In the genomic region with DNA sequence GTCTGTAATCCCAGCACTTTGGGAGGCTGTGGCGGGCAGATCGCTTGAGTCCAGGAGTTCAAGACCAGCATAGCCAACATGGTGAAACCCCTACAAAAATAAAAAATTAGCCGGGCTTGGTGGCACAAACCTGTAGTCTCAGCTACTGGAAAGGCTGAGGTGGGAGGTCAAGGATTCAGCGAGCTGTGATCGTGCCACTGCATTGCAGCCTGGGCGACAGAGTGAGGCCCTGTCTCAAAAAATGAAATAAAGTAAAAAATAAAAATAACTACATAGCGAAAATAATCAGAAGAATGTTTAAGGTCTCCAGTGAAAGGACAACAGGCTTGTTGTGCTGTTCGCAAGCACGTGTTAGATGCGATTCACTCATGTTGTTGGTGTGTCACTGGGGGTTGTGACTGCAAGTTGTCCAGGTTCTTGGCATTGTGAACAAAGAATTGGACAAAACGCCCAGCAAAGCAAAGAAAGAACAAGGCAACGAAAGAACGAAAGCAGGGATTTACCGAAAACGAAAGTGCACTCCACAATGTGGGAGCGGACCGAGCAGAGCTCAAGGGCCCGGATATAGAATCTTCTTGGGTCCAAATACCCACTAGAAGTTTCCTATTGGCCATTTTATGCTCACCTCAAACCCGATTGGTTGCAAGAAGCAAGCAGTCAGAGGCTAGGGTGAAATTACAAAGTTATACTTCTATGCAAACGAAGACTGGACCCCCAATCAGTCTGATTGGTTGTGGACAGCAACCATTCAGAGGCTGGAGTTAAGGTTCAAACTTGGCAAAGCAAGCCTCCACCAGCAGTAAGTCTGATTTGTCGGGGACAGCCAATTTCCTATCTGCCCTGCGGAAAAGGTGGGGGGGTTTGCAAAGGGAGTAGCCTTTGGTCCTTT, we compare ENCODE assay signal across 1 cellular context.
TF ChIP-seq lines count a peak whose summit lies in the region.

No MANE protein-coding gene starts in this region.

TF ChIP-seq in GM12878, 131 proteins besides CTCF, POLR2A, EP300 and RAD21 (continued from another document and continues in another):
- TF ChIP-seq, protein P1, sequence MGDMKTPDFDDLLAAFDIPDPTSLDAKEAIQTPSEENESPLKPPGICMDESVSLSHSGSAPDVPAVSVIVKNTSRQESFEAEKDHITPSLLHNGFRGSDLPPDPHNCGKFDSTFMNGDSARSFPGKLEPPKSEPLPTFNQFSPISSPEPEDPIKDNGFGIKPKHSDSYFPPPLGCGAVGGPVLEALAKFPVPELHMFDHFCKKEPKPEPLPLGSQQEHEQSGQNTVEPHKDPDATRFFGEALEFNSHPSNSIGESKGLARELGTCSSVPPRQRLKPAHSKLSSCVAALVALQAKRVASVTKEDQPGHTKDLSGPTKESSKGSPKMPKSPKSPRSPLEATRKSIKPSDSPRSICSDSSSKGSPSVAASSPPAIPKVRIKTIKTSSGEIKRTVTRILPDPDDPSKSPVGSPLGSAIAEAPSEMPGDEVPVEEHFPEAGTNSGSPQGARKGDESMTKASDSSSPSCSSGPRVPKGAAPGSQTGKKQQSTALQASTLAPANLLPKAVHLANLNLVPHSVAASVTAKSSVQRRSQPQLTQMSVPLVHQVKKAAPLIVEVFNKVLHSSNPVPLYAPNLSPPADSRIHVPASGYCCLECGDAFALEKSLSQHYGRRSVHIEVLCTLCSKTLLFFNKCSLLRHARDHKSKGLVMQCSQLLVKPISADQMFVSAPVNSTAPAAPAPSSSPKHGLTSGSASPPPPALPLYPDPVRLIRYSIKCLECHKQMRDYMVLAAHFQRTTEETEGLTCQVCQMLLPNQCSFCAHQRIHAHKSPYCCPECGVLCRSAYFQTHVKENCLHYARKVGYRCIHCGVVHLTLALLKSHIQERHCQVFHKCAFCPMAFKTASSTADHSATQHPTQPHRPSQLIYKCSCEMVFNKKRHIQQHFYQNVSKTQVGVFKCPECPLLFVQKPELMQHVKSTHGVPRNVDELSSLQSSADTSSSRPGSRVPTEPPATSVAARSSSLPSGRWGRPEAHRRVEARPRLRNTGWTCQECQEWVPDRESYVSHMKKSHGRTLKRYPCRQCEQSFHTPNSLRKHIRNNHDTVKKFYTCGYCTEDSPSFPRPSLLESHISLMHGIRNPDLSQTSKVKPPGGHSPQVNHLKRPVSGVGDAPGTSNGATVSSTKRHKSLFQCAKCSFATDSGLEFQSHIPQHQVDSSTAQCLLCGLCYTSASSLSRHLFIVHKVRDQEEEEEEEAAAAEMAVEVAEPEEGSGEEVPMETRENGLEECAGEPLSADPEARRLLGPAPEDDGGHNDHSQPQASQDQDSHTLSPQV (IDR thresholded peaks at IDR 0.05) = no peak
- TF ChIP-seq ZZZ3 (IDR thresholded peaks at IDR 0.05; ENCODE audit: control insufficient read depth, insufficient read length, low read depth) (no peak), BACH1 (IDR thresholded peaks at IDR 0.05; ENCODE audit: borderline replicate concordance) (no peak), SRF (IDR thresholded peaks at IDR 0.05; ENCODE audit: low read depth in 2 of 2, low read length in 2 of 2) (no peak), MTA2 (IDR thresholded peaks at IDR 0.05; ENCODE audit: low read depth) (no peak), BCL11A (IDR thresholded peaks at IDR 0.05; ENCODE audit: low read depth, low read length) (no peak), ZBED1 (IDR thresholded peaks at IDR 0.05; ENCODE audit: borderline replicate concordance) (no peak), PAX8 (IDR thresholded peaks at IDR 0.05) (no peak), NFXL1 (IDR thresholded peaks at IDR 0.05; ENCODE audit: borderline replicate concordance) (no peak), KAT2A (conservative IDR thresholded peaks at IDR 0.05; ENCODE audit: control insufficient read depth, low read depth, low read length) (no peak), EZH2 (IDR thresholded peaks at IDR 0.05; ENCODE audit: borderline replicate concordance, control insufficient read depth, low read depth, low read length) (no peak), CHD2 (IDR thresholded peaks at IDR 0.05; ENCODE audit: borderline replicate concordance, low read depth, low read length) (no peak), CHD4 (IDR thresholded peaks at IDR 0.05) (no peak), POU2F2 (IDR thresholded peaks at IDR 0.05; ENCODE audit: borderline replicate concordance, low read depth, low read length) (peak; percentile 42; the same call in 1 of the 3 replicates), ZNF622 (IDR thresholded peaks at IDR 0.05) (no peak), BMI1 (IDR thresholded peaks at IDR 0.05; ENCODE audit: borderline replicate concordance) (no peak), LARP7 (IDR thresholded peaks at IDR 0.05) (no peak), MEF2A (IDR thresholded peaks at IDR 0.05; ENCODE audit: insufficient read depth, low read depth, low read length) (no peak), POLR2AphosphoS2 (IDR thresholded peaks at IDR 0.05; ENCODE audit: low read depth, low read length) (no peak), ZNF24 (IDR thresholded peaks at IDR 0.05) (no peak), SP1 (IDR thresholded peaks at IDR 0.05; ENCODE audit: low read depth, low read length) (peak; percentile 9), SMARCA5 (IDR thresholded peaks at IDR 0.05) (0 out of 2 replicates have a peak, but pooled peaks have one; percentile 10)
- TF ChIP-seq, protein P2, sequence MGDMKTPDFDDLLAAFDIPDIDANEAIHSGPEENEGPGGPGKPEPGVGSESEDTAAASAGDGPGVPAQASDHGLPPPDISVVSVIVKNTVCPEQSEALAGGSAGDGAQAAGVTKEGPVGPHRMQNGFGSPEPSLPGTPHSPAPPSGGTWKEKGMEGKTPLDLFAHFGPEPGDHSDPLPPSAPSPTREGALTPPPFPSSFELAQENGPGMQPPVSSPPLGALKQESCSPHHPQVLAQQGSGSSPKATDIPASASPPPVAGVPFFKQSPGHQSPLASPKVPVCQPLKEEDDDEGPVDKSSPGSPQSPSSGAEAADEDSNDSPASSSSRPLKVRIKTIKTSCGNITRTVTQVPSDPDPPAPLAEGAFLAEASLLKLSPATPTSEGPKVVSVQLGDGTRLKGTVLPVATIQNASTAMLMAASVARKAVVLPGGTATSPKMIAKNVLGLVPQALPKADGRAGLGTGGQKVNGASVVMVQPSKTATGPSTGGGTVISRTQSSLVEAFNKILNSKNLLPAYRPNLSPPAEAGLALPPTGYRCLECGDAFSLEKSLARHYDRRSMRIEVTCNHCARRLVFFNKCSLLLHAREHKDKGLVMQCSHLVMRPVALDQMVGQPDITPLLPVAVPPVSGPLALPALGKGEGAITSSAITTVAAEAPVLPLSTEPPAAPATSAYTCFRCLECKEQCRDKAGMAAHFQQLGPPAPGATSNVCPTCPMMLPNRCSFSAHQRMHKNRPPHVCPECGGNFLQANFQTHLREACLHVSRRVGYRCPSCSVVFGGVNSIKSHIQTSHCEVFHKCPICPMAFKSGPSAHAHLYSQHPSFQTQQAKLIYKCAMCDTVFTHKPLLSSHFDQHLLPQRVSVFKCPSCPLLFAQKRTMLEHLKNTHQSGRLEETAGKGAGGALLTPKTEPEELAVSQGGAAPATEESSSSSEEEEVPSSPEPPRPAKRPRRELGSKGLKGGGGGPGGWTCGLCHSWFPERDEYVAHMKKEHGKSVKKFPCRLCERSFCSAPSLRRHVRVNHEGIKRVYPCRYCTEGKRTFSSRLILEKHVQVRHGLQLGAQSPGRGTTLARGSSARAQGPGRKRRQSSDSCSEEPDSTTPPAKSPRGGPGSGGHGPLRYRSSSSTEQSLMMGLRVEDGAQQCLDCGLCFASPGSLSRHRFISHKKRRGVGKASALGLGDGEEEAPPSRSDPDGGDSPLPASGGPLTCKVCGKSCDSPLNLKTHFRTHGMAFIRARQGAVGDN (IDR thresholded peaks at IDR 0.05) = no peak
- TF ChIP-seq, protein P3, sequence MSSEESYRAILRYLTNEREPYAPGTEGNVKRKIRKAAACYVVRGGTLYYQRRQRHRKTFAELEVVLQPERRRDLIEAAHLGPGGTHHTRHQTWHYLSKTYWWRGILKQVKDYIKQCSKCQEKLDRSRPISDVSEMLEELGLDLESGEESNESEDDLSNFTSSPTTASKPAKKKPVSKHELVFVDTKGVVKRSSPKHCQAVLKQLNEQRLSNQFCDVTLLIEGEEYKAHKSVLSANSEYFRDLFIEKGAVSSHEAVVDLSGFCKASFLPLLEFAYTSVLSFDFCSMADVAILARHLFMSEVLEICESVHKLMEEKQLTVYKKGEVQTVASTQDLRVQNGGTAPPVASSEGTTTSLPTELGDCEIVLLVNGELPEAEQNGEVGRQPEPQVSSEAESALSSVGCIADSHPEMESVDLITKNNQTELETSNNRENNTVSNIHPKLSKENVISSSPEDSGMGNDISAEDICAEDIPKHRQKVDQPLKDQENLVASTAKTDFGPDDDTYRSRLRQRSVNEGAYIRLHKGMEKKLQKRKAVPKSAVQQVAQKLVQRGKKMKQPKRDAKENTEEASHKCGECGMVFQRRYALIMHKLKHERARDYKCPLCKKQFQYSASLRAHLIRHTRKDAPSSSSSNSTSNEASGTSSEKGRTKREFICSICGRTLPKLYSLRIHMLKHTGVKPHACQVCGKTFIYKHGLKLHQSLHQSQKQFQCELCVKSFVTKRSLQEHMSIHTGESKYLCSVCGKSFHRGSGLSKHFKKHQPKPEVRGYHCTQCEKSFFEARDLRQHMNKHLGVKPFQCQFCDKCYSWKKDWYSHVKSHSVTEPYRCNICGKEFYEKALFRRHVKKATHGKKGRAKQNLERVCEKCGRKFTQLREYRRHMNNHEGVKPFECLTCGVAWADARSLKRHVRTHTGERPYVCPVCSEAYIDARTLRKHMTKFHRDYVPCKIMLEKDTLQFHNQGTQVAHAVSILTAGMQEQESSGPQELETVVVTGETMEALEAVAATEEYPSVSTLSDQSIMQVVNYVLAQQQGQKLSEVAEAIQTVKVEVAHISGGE (CRISPR knock-in tag; IDR thresholded peaks at IDR 0.05) = no peak
- TF ChIP-seq, protein P4, sequence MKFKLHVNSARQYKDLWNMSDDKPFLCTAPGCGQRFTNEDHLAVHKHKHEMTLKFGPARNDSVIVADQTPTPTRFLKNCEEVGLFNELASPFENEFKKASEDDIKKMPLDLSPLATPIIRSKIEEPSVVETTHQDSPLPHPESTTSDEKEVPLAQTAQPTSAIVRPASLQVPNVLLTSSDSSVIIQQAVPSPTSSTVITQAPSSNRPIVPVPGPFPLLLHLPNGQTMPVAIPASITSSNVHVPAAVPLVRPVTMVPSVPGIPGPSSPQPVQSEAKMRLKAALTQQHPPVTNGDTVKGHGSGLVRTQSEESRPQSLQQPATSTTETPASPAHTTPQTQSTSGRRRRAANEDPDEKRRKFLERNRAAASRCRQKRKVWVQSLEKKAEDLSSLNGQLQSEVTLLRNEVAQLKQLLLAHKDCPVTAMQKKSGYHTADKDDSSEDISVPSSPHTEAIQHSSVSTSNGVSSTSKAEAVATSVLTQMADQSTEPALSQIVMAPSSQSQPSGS (IDR thresholded peaks at IDR 0.05; ENCODE audit: low read length) = no peak
- TF ChIP-seq, protein P5, sequence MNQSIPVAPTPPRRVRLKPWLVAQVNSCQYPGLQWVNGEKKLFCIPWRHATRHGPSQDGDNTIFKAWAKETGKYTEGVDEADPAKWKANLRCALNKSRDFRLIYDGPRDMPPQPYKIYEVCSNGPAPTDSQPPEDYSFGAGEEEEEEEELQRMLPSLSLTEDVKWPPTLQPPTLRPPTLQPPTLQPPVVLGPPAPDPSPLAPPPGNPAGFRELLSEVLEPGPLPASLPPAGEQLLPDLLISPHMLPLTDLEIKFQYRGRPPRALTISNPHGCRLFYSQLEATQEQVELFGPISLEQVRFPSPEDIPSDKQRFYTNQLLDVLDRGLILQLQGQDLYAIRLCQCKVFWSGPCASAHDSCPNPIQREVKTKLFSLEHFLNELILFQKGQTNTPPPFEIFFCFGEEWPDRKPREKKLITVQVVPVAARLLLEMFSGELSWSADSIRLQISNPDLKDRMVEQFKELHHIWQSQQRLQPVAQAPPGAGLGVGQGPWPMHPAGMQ (IDR thresholded peaks at IDR 0.05; ENCODE audit: borderline replicate concordance) = no peak
- TF ChIP-seq, protein P6, sequence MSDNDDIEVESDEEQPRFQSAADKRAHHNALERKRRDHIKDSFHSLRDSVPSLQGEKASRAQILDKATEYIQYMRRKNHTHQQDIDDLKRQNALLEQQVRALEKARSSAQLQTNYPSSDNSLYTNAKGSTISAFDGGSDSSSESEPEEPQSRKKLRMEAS (IDR thresholded peaks at IDR 0.05; ENCODE audit: low read depth, low read length) = no peak
- TF ChIP-seq, protein P7, sequence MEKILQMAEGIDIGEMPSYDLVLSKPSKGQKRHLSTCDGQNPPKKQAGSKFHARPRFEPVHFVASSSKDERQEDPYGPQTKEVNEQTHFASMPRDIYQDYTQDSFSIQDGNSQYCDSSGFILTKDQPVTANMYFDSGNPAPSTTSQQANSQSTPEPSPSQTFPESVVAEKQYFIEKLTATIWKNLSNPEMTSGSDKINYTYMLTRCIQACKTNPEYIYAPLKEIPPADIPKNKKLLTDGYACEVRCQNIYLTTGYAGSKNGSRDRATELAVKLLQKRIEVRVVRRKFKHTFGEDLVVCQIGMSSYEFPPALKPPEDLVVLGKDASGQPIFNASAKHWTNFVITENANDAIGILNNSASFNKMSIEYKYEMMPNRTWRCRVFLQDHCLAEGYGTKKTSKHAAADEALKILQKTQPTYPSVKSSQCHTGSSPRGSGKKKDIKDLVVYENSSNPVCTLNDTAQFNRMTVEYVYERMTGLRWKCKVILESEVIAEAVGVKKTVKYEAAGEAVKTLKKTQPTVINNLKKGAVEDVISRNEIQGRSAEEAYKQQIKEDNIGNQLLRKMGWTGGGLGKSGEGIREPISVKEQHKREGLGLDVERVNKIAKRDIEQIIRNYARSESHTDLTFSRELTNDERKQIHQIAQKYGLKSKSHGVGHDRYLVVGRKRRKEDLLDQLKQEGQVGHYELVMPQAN (conservative IDR thresholded peaks at IDR 0.05) = 0 out of 2 replicates have a peak, but pooled peaks have one; percentile 82
- TF ChIP-seq, protein P8, sequence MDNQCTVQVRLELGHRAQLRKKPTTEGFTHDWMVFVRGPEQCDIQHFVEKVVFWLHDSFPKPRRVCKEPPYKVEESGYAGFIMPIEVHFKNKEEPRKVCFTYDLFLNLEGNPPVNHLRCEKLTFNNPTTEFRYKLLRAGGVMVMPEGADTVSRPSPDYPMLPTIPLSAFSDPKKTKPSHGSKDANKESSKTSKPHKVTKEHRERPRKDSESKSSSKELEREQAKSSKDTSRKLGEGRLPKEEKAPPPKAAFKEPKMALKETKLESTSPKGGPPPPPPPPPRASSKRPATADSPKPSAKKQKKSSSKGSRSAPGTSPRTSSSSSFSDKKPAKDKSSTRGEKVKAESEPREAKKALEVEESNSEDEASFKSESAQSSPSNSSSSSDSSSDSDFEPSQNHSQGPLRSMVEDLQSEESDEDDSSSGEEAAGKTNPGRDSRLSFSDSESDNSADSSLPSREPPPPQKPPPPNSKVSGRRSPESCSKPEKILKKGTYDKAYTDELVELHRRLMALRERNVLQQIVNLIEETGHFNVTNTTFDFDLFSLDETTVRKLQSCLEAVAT (IDR thresholded peaks at IDR 0.05) = peak; percentile 73; the same call in 1 of the 2 replicates
- TF ChIP-seq, protein P9, sequence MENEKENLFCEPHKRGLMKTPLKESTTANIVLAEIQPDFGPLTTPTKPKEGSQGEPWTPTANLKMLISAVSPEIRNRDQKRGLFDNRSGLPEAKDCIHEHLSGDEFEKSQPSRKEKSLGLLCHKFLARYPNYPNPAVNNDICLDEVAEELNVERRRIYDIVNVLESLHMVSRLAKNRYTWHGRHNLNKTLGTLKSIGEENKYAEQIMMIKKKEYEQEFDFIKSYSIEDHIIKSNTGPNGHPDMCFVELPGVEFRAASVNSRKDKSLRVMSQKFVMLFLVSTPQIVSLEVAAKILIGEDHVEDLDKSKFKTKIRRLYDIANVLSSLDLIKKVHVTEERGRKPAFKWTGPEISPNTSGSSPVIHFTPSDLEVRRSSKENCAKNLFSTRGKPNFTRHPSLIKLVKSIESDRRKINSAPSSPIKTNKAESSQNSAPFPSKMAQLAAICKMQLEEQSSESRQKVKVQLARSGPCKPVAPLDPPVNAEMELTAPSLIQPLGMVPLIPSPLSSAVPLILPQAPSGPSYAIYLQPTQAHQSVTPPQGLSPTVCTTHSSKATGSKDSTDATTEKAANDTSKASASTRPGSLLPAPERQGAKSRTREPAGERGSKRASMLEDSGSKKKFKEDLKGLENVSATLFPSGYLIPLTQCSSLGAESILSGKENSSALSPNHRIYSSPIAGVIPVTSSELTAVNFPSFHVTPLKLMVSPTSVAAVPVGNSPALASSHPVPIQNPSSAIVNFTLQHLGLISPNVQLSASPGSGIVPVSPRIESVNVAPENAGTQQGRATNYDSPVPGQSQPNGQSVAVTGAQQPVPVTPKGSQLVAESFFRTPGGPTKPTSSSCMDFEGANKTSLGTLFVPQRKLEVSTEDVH (IDR thresholded peaks at IDR 0.05; ENCODE audit: low read depth, partially characterized antibody) = no peak
